8 cellular contexts compared by ENCODE assay signal in the genomic region with DNA sequence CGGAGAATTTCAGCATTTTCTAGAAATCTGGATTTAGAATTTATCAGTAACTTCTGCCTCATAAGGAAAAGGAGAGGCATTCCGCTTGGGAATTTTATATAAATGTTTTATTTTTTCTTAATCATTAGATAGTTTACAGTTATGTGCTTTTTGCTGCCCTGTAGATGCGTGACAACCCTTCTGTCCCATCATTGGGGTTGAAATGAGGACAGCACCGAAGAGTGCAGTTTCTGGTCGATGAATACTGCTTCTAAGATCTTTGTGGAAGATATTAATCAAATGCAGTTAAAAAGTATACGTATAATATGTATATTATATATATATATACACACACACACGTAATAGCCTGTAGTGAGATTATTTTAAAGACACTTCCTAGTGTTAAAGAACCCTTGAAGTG. TPM values are rescaled to one million over a fixed set of nuclear protein-coding genes. Genes with fewer than 3 reads are reported as not detected.
A peak's percentile ranks its signal among the peaks of the same experiment; 100 is the strongest.
DNase-seq lines count a peak whose midpoint lies in the region; ATAC-seq, FAIRE-seq and TF ChIP-seq lines count a peak whose summit lies in the region.

No MANE protein-coding gene starts in this region.

- in situ Hi-C loops in HepG2 (cut with HindIII; ENCODE audit: extremely low pct_ligation_motif_present, low pct_unique_long_range_greater_than_20kb), result no loop called here
- in situ Hi-C loops in transverse colon (cut with MboI; ENCODE audit: low pct_ligation_motif_present in 1 of 4, low pct_unique_long_range_greater_than_20kb in 1 of 4, low sequenced_read_pairs in 3 of 4), result loop anchor here in 3 of 4 donors (10.0 to 25.0 kb wide), 3 partner anchors 82 to 238 kb away; no protein-coding TSS in a partner anchor

- DNase-seq in heart right ventricle (no peak), left ventricle myocardium superior (no peak), HepG2 (ENCODE audit: low spot score) (no peak), transverse colon (no peak), RPMI8226 (no peak), D341Med (ENCODE audit: low spot score) (no peak), cortex of kidney (lab: John Stamatoyannopoulos, UW) (no peak)
- no peak for DNase-seq in activated naive CD4-positive, alpha-beta T cell treated with anti-CD3 and anti-CD28 coated beads, Interleukin-2, amount 50 U/mL, for 72 hours (ENCODE audit: low spot score in 2 of 2)

- TF ChIP-seq CTCF in heart right ventricle (IDR thresholded peaks at IDR 0.05) (no peak), HepG2 (CRISPR knock-in tag; IDR thresholded peaks at IDR 0.05) (no peak), transverse colon (IDR thresholded peaks at IDR 0.05) (no peak)

- BruUV-seq in HepG2 (replicated peaks; lab: Mats Ljungman, UMichigan), result TSS peak; percentile 45

- peaks cover 66% of the 10 kb centered on the region for H3K79me2 ChIP-seq in HepG2 (ENCODE audit: insufficient read depth, low read length)

- peaks cover 51% of the 10 kb centered on the region for H4K20me1 ChIP-seq in HepG2 (ENCODE audit: insufficient read depth, low read length)

- no peaks in the 10 kb centered on the region for H3K36me3 ChIP-seq in heart right ventricle
- H3K36me3 ChIP-seq in HepG2 (replicated peaks in 1 of 2; ENCODE audit: control insufficient read depth in 1 of 2, insufficient read depth in 2 of 2, low read length in 2 of 2), result no peaks in the 10 kb centered on the region
- no peaks in the 10 kb centered on the region for H3K36me3 ChIP-seq in transverse colon

- POLR2A ChIA-PET in HepG2 (lab: Yijun Ruan, JAX), result no interaction called here

- H3K4me1 ChIP-seq in heart right ventricle, result peaks cover 0 to 71% (median 48%) of the 10 kb centered on the region in 9 donors
- H3K4me1 ChIP-seq in HepG2 (ENCODE audit: insufficient read depth, low read length), result peaks cover 37% of the 10 kb centered on the region
- peaks cover 0 to 50% (median 16%) of the 10 kb centered on the region in 4 donors for H3K4me1 ChIP-seq in transverse colon

- no peak for ATAC-seq in heart right ventricle
- no peak for ATAC-seq in left ventricle myocardium superior
- ATAC-seq in activated naive CD4-positive, alpha-beta T cell treated with anti-CD3 and anti-CD28 coated beads, Interleukin-2, amount 50 U/mL, for 72 hours, result no peak
- no peak for ATAC-seq in HepG2

- FAIRE-seq in HepG2 (lab: Jason Lieb, UNC), result no peak

- H3K9ac ChIP-seq in HepG2 (ENCODE audit: insufficient read depth, low read depth, low read length), result peak overlapping the region; percentile 80

- TF ChIP-seq EP300 in HepG2 (IDR thresholded peaks at IDR 0.05; ENCODE audit: low read depth in 2 of 2, low read length in 2 of 2), result no peak
- TF ChIP-seq EP300 in HepG2 (CRISPR knock-in tag; IDR thresholded peaks at IDR 0.05; ENCODE audit: borderline replicate concordance), result no peak
- TF ChIP-seq EP300 in transverse colon (IDR thresholded peaks at IDR 0.05; ENCODE audit: low read depth), result no peak

- peaks cover 29 to 65% of the 10 kb centered on the region in 2 donors for H3K36me3 Mint-ChIP-seq in activated naive CD4-positive, alpha-beta T cell treated with anti-CD3 and anti-CD28 coated beads, Interleukin-2, amount 50 U/mL, for 72 hours

- WGBS in heart right ventricle, 2 donors, result 38 to 41% methylated on average over 7 of the region's 7 CpGs
- 11% methylated on average over 7 of the region's 7 CpGs for WGBS in HepG2 (ENCODE audit: low lambda C conversion rate)
- WGBS in transverse colon (ENCODE audit: low coverage in 1 of 2), 2 donors, result 38 to 41% methylated on average over 7 of the region's 7 CpGs

- intact Hi-C loops in heart right ventricle (cut with DNase I) (loop anchor here in 8 of 10 donors (5.0 to 10.0 kb wide), 10 partner anchors 90 to 408 kb away; partner anchors contain the start of gene SMIM20 (in 2 of the 8)), left ventricle myocardium superior (cut with micrococcal nuclease) (no loop called here), HepG2 (cut with micrococcal nuclease; ENCODE audit: unreplicated experiment) (loop anchor here (5.0 kb wide), 2 partner anchors 50 to 240 kb away; no protein-coding TSS in a partner anchor), transverse colon (cut with DNase I; ENCODE audit: low total_unique reads) (loop anchor here (5.0 kb wide), 1 partner anchor 295 kb away; no protein-coding TSS in a partner anchor)

- H2AFZ ChIP-seq in HepG2 (ENCODE audit: low read length), result no peak overlapping the region

- peak overlapping the region; percentile 70 for H3K4me2 ChIP-seq in HepG2 (ENCODE audit: low read depth, low read length)

- H3K27me3 ChIP-seq in heart right ventricle, result no peaks in the 10 kb centered on the region
- H3K27me3 ChIP-seq in HepG2 (ENCODE audit: control insufficient read depth in 1 of 2, insufficient read depth in 2 of 2, low read length in 2 of 2), result no peaks in the 10 kb centered on the region; a peak in 1 of 5 replicates
- H3K27me3 ChIP-seq in transverse colon, result no peaks in the 10 kb centered on the region

- H3K4me3 ChIP-seq in heart right ventricle, result peak overlapping the region in 9 of 10 donors; percentile 57 to 90 (median 79)
- peak overlapping the region; percentile 77 to 89 (median 88) for H3K4me3 ChIP-seq in HepG2 (replicated peaks in 1 of 3; ENCODE audit: insufficient read depth in 1 of 3, low read depth in 2 of 3, low read length in 3 of 3)
- H3K4me3 ChIP-seq in transverse colon, result peak overlapping the region in 3 of 4 donors; percentile 70 to 73 (median 73)

- TF ChIP-seq RAD21 in HepG2 (CRISPR knock-in tag; IDR thresholded peaks at IDR 0.05), result no peak

- H3K9me3 ChIP-seq in heart right ventricle, result peaks cover 0 to 7% (median 0%) of the 10 kb centered on the region in 11 donors
- H3K9me3 ChIP-seq in HepG2 (ENCODE audit: low read length), result no peaks in the 10 kb centered on the region
- no peaks in the 10 kb centered on the region for H3K9me3 ChIP-seq in transverse colon

- peaks cover 6 to 11% of the 10 kb centered on the region in 2 donors for H3K9me3 Mint-ChIP-seq in activated naive CD4-positive, alpha-beta T cell treated with anti-CD3 and anti-CD28 coated beads, Interleukin-2, amount 50 U/mL, for 72 hours

- peak overlapping the region; percentile 96 to 99 for H3K27ac Mint-ChIP-seq in activated naive CD4-positive, alpha-beta T cell treated with anti-CD3 and anti-CD28 coated beads, Interleukin-2, amount 50 U/mL, for 72 hours

- CTCF ChIA-PET in HepG2 (lab: Yijun Ruan, JAX; ENCODE audit: low intra/inter-chr PET ratio, low total read pairs), result no interaction called here

- TF ChIP-seq POLR2A in HepG2 (IDR thresholded peaks at IDR 0.05; ENCODE audit: insufficient read depth in 1 of 2, low read depth in 2 of 2, low read length in 2 of 2) (no peak), transverse colon (IDR thresholded peaks at IDR 0.05) (no peak)

- H3K27ac ChIP-seq in heart right ventricle (peak overlapping the region in 5 of 10 donors; percentile 57 to 95 (median 84)), HepG2 (ENCODE audit: extremely low read length, insufficient read depth, low read length) (no peak overlapping the region), transverse colon (peak overlapping the region in 3 of 4 donors; percentile 90 to 97 (median 96))

TF ChIP-seq in HepG2, 621 proteins besides CTCF, POLR2A, EP300 and RAD21 (continues in another document):
- no peak for TF ChIP-seq FOXK1 (CRISPR knock-in tag; IDR thresholded peaks at IDR 0.05; ENCODE audit: borderline replicate concordance, low read depth)
- no peak for TF ChIP-seq TSC22D2 (CRISPR knock-in tag; IDR thresholded peaks at IDR 0.05; ENCODE audit: borderline replicate concordance)

RNA-seq across cellular contexts. Expression of gene RBPJ, which starts 1.5 kb away (rescaled TPM):
- total RNA-seq in heart right ventricle (10 to 100 TPM; 34.6 to 59.1 (median 38.1) TPM), left ventricle myocardium superior (48.4 TPM), HepG2 (2016; rRNA removed; fragmentation: Illumina TruSeq; extraction: Trizol) (25.9 and 46.3 TPM in 2 replicates), transverse colon (100 to 1,000 TPM in 1 of 4 donors, 10 to 100 TPM in 3; 15.1 to 104 (median 44.6) TPM)
- polyA plus RNA-seq in heart right ventricle (10 to 100 TPM; 10.1 to 49.0 TPM), HepG2 (2011; rRNA removed) (22.7 and 33.2 TPM in 2 replicates)
- total RNA-seq in activated naive CD4-positive, alpha-beta T cell treated with anti-CD3 and anti-CD28 coated beads, Interleukin-2, amount 50 U/mL, for 72 hours, result 100 to 1,000 TPM; 175 to 356 TPM
- 4.6 and 5.4 TPM in 2 replicates for total RNA-seq in HepG2 (2016; cell fraction: cytosol; rRNA removed; fragmentation: Illumina TruSeq; extraction: Trizol; ENCODE audit: low read depth)
- 26.5 and 41.4 TPM in 2 replicates for total RNA-seq in HepG2 (2016; cell fraction: insoluble cytoplasmic fraction; rRNA removed; fragmentation: Illumina TruSeq; extraction: Trizol)
- total RNA-seq in HepG2 (2016; cell fraction: membrane; rRNA removed; fragmentation: Illumina TruSeq; extraction: Trizol), result 9.7 and 10.3 TPM in 2 replicates
- 43.5 and 46.2 TPM in 2 replicates for total RNA-seq in HepG2 (2016; cell fraction: nucleus; rRNA removed; fragmentation: Illumina TruSeq; extraction: Trizol)
- 15.1 and 17.4 TPM in 2 replicates for polyA plus RNA-seq in HepG2 (2011; cell fraction: cytosol; rRNA removed)
- 41.8 and 45.1 TPM in 2 replicates for polyA plus RNA-seq in HepG2 (2011; cell fraction: nucleus; rRNA removed)
- polyA plus RNA-seq in HepG2 (2012), result 29.3 and 33.0 TPM in 2 replicates
- polyA plus RNA-seq in HepG2 (2016; cell fraction: cytosol; fragmentation: Illumina TruSeq; extraction: Trizol; ENCODE audit: low read depth), result 0.78 and 1.2 TPM in 2 replicates
- polyA plus RNA-seq in HepG2 (2016; cell fraction: insoluble cytoplasmic fraction; fragmentation: Illumina TruSeq; extraction: Trizol; ENCODE audit: low read depth), result 34.1 and 34.4 TPM in 2 replicates
- polyA plus RNA-seq in HepG2 (2016; cell fraction: membrane; fragmentation: Illumina TruSeq; extraction: Trizol; ENCODE audit: low read depth), result 4.3 and 6.2 TPM in 2 replicates
- polyA plus RNA-seq in HepG2 (2016; cell fraction: nucleus; fragmentation: Illumina TruSeq; extraction: Trizol; ENCODE audit: insufficient read depth, low read depth), result 36.2 and 36.5 TPM in 2 replicates
- 21.7 and 31.8 TPM in 2 replicates for polyA minus RNA-seq in HepG2 (2011; rRNA and poly(A)+ RNA removed; ENCODE audit: low replicate concordance)
- polyA minus RNA-seq in HepG2 (2011; cell fraction: cytosol; rRNA and poly(A)+ RNA removed), result 18.4 and 24.8 TPM in 2 replicates
- polyA minus RNA-seq in HepG2 (2011; cell fraction: nucleus; rRNA and poly(A)+ RNA removed), result 130 and 131 TPM in 2 replicates
